ENCODE assay signal across 1 cellular context in genomic region chr13:75547917-75548316, GRCh38.
TF ChIP-seq lines count a peak whose summit lies in the region.

No MANE protein-coding gene starts in this region.

TF ChIP-seq in HepG2, 621 proteins besides CTCF, POLR2A, EP300 and RAD21:
- TF ChIP-seq HOMEZ (CRISPR knock-in tag; IDR thresholded peaks at IDR 0.05; ENCODE audit: low read depth) (no peak), SMARCE1 (IDR thresholded peaks at IDR 0.05; ENCODE audit: borderline replicate concordance) (no peak), NPAS2 (CRISPR knock-in tag; IDR thresholded peaks at IDR 0.05; ENCODE audit: borderline replicate concordance) (no peak), IKZF1 (IDR thresholded peaks at IDR 0.05) (no peak), HNF1B (CRISPR knock-in tag; IDR thresholded peaks at IDR 0.05) (no peak), AHR (CRISPR knock-in tag; IDR thresholded peaks at IDR 0.05) (no peak), KLF15 (CRISPR knock-in tag; IDR thresholded peaks at IDR 0.05; ENCODE audit: borderline replicate concordance) (no peak), ZSCAN12 (CRISPR knock-in tag; IDR thresholded peaks at IDR 0.05) (no peak), NCOA2 (CRISPR knock-in tag; IDR thresholded peaks at IDR 0.05) (no peak), ZNF672 (CRISPR knock-in tag; IDR thresholded peaks at IDR 0.05) (no peak), FOSL1 (CRISPR knock-in tag; IDR thresholded peaks at IDR 0.05; ENCODE audit: borderline replicate concordance) (no peak), U2AF1 (optimal IDR thresholded peaks at IDR 0.05; ENCODE audit: low read depth, low read length) (no peak), IRF1 (CRISPR knock-in tag; IDR thresholded peaks at IDR 0.05; ENCODE audit: low read depth) (no peak), ZNF704 (CRISPR knock-in tag; IDR thresholded peaks at IDR 0.05; ENCODE audit: borderline replicate concordance) (no peak), NR1H2 (CRISPR knock-in tag; IDR thresholded peaks at IDR 0.05; ENCODE audit: borderline replicate concordance, low read depth) (no peak), HDAC1 (CRISPR knock-in tag; IDR thresholded peaks at IDR 0.05) (no peak)
